In the genomic region with DNA sequence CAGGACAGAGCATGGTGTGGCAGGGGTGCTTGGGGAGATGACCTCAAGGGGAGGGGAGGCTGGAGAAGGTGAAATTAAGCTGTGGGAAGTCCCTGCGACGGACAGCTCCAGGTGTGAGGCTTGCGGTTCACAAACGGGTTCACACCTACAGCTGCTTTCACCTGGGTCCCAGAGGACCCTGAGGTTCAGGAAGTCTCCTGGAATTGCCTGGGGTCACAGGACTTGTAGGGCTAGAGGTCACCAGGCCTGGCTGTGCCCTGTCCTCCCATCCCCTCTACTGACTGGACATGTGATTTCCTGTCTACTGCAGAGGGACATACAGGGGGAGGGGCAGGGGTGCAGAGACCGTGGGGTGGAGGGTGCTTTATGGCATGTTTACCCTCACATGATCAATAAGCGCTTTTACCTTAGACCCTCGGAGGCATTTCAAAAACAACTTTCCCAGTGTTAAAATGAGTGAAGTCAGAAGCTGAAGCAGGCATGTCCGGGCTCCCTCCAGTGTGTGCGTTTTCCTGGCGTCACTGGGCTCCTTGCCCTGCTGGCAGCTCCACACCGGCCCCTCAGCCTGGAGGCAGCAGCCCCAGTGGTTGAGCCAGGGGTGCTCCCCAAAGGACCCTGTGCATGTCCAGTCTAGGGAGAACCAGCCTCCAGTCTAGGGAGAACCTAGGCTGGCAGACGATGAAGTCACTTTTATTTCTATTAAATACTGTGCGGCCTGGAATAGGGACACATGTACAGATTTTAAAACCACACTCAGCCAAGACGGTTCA, we compare ENCODE assay signal across 17 cellular contexts.
"Had no signal": no experiment of that assay in that cellular context is flagged by ENCODE, and none has a peak within 500 bp of the region (broad histone marks: within the 10 kb centered on the region; RNA-seq: fewer than 3 reads in every experiment).

No MANE protein-coding gene starts in this region.

- H3K36me3 ChIP-seq: ascending aorta, prostate gland, right atrium auricular region had no signal

- H2AFZ ChIP-seq: hepatocyte had no signal

- H3K4me1 ChIP-seq: prostate gland had no signal

- H3K27me3 ChIP-seq: ascending aorta, hepatocyte, right atrium auricular region had no signal

- H3K79me2 ChIP-seq: hepatocyte had no signal

- H3K27ac ChIP-seq: hepatocyte, prostate gland, right atrium auricular region, skin epidermis had no signal

- H3K9me3 ChIP-seq: ascending aorta, prostate gland, right atrium auricular region had no signal

- H3K4me2 ChIP-seq: hepatocyte had no signal

- DNase-seq: activated B cell treated with CpG ODN at 0.5 μM for 24 hours; activated CD4-positive, alpha-beta T cell treated with anti-CD3 and anti-CD28 coated beads for 4 hours; activated CD8-positive, alpha-beta T cell treated with anti-CD3 and anti-CD28 coated beads for 36 hours; activated effector memory CD4-positive, alpha-beta T cell treated with Interleukin-2 at 50 U/mL for 16 hours; activated naive CD4-positive, alpha-beta T cell treated with anti-CD3 and anti-CD28 coated beads, Interleukin-2, amount 50 U/mL, for 16 hours; activated T-cell treated with anti-CD3 and anti-CD28 coated beads, Interleukin-2, amount 50 U/mL, for 48 hours; cortex of kidney; effector CD4-positive, alpha-beta T cell; naive B cell; stimulated activated CD4-positive, alpha-beta T cell treated with anti-CD3 and anti-CD28 coated beads, Interleukin-15, amount 100 ng/mL, for 24 hours; stimulated activated CD4-positive, alpha-beta T cell treated with anti-CD3 and anti-CD28 coated beads, Interleukin-2, amount 100 ng/mL, for 48 hours had no signal

- FAIRE-seq: endothelial cell of umbilical vein had no signal

- H3K4me3 ChIP-seq: ascending aorta, hepatocyte, prostate gland, right atrium auricular region, skin epidermis had no signal
